ENCODE assay signal across 24 cellular contexts in the genomic region with DNA sequence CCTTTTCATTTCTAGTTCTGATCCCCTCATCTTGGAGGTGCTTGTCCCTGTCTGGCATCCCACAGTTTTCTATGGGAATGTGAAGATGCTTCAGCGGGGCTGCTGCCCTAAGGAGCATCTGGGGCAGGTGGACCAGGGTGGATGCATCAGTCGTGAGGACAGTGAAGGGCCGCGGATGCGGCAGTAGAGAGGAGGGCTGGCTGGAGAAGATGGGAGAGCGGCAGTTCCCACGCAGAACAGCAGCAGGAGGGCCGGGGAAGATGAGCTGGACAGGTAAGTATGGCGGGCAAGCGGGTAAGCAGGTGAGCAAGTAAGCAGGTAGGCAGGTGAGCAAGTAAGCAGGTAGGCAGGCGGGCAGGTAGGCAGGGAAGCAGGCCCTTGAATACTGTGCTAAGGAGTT. TPM values are rescaled to one million over a fixed set of nuclear protein-coding genes. Genes with fewer than 3 reads are reported as not detected.
DNase-seq lines count a peak whose midpoint lies in the region; ATAC-seq and TF ChIP-seq lines count a peak whose summit lies in the region.
"Had no signal": no experiment of that assay in that cellular context is flagged by ENCODE, and none has a peak within 500 bp of the region (broad histone marks: within the 10 kb centered on the region; RNA-seq: fewer than 3 reads in every experiment).

No MANE protein-coding gene starts in this region.

- no peaks in the 10 kb centered on the region for H3K27me3 ChIP-seq in breast epithelium
- no peaks in the 10 kb centered on the region for H3K27me3 ChIP-seq in trophoblast cell (ENCODE audit: insufficient read depth, low read length)
- no peaks in the 10 kb centered on the region for H3K27me3 ChIP-seq in aorta (ENCODE audit: control insufficient read depth in 1 of 2, insufficient read depth in 2 of 2, low read length in 1 of 2)
- H3K27me3 ChIP-seq: SJSA1 had no signal

- H4K20me1 ChIP-seq in OCI-LY7 (ENCODE audit: insufficient read depth, low read length), result no peaks in the 10 kb centered on the region

- H3K4me1 Mint-ChIP-seq in MCF 10A (ENCODE audit: insufficient read depth, unreplicated experiment) (peaks cover 45% of the 10 kb centered on the region), HFFc6 (ENCODE audit: low read depth) (peaks cover 40% of the 10 kb centered on the region)

- H3K27me3 Mint-ChIP-seq in MCF 10A (ENCODE audit: insufficient read depth, unreplicated experiment) (no peaks in the 10 kb centered on the region), HFFc6 (ENCODE audit: insufficient read depth) (no peaks in the 10 kb centered on the region; the same call in none of the 2 replicates)

- no TSS peak for BruUV-seq in MCF 10A (replicated peaks; lab: Mats Ljungman, UMichigan)
- no TSS peak for BruUV-seq in OCI-LY7 (replicated peaks; lab: Mats Ljungman, UMichigan)

- H3K9me3 Mint-ChIP-seq in MCF 10A (ENCODE audit: unreplicated experiment) (no peaks in the 10 kb centered on the region), HFFc6 (no peaks in the 10 kb centered on the region)
- H3K9me3 Mint-ChIP-seq: CD8-positive, alpha-beta T cell; GM23338 had no signal

- DNase-seq in MCF 10A (ENCODE audit: unreplicated experiment), result no peak
- no peak for DNase-seq in breast epithelium (ENCODE audit: low spot score in 2 of 2)
- DNase-seq in islet precursor cell, result peak; percentile 44
- no peak for DNase-seq in trophoblast cell
- DNase-seq in aorta, result peak in 1 of 2 donors; percentile 39
- no peak for DNase-seq in OCI-LY7 (ENCODE audit: low spot score)
- no peak for DNase-seq in KG1 (lab: John Stamatoyannopoulos, UW)
- DNase-seq in HFFc6, result no peak
- DNase-seq: C1 segment of cervical spinal cord; Calu3; CD8-positive, alpha-beta T cell; DMS153; NCI-H1092; NCI-H1436; NCI-H1930; NCI-H510A; NCI-H748 treated with DMSO at 0.1 percent for 48 hours had no signal

- WGBS in trophoblast cell (ENCODE audit: extremely low coverage, insufficient coverage, insufficient read length), result no CpG with 5 or more reads among the region's 11 CpGs
- WGBS in aorta, 2 donors, result 96% methylated on average over 11 of the region's 11 CpGs

- H3K27ac ChIP-seq in breast epithelium (peak overlapping the region in 1 of 2 donors; percentile 91), trophoblast cell (ENCODE audit: low read depth, low read length) (no peak overlapping the region), aorta (ENCODE audit: low read depth in 1 of 2, low read length in 2 of 2) (peak overlapping the region; percentile 1 to 22), OCI-LY7 (ENCODE audit: low read depth, low read length, poor library complexity, severe bottlenecking) (no peak overlapping the region)
- H3K27ac ChIP-seq: 22Rv1, HL-60, SJSA1 had no signal

- peak overlapping the region; percentile 23 for H3K14ac ChIP-seq in trophoblast cell (ENCODE audit: low read length)

- H3K36me3 Mint-ChIP-seq in MCF 10A (ENCODE audit: insufficient read depth, unreplicated experiment), result peaks cover 5% of the 10 kb centered on the region
- no peaks in the 10 kb centered on the region for H3K36me3 Mint-ChIP-seq in HFFc6 (ENCODE audit: low read depth)
- H3K36me3 Mint-ChIP-seq: CD8-positive, alpha-beta T cell had no signal

- intact Hi-C loops in MCF 10A (cut with micrococcal nuclease) (no loop called here), breast epithelium (cut with DNase I; ENCODE audit: low total_unique reads) (loop anchor here (5.0 kb wide), 1 partner anchor 965 kb away; no protein-coding TSS in a partner anchor), aorta (cut with DNase I) (no loop called here), OCI-LY7 (cut with micrococcal nuclease; ENCODE audit: unreplicated experiment) (no loop called here)

- H3K36me3 ChIP-seq in breast epithelium, result no peaks in the 10 kb centered on the region
- no peaks in the 10 kb centered on the region for H3K36me3 ChIP-seq in trophoblast cell (ENCODE audit: control insufficient read depth in 1 of 2, insufficient read depth in 2 of 2, low read length in 2 of 2)
- H3K36me3 ChIP-seq in aorta (ENCODE audit: control insufficient read depth in 1 of 2, insufficient read depth in 2 of 2, low read length in 1 of 2), result no peaks in the 10 kb centered on the region
- no peaks in the 10 kb centered on the region for H3K36me3 ChIP-seq in OCI-LY7 (ENCODE audit: insufficient read depth, low read length)
- H3K36me3 ChIP-seq: HAP-1, SJSA1 had no signal

- no peak overlapping the region for H3K23ac ChIP-seq in trophoblast cell (ENCODE audit: low read length)

- no peak for TF ChIP-seq CTCF in MCF 10A (IDR thresholded peaks at IDR 0.05; ENCODE audit: unreplicated experiment)
- TF ChIP-seq CTCF in breast epithelium (IDR thresholded peaks at IDR 0.05), result no peak
- no peak for TF ChIP-seq CTCF in OCI-LY7 (conservative IDR thresholded peaks at IDR 0.05; ENCODE audit: low read length)
- no peak for TF ChIP-seq CTCF in HFFc6 (IDR thresholded peaks at IDR 0.05)

- peak overlapping the region; percentile 23 for H2BK120ac ChIP-seq in trophoblast cell (ENCODE audit: insufficient read depth, low read length, poor library complexity)

- H3K4me3 Mint-ChIP-seq in MCF 10A (ENCODE audit: unreplicated experiment) (peak overlapping the region; percentile 35), HFFc6 (no peak overlapping the region)
- H3K4me3 Mint-ChIP-seq: CD8-positive, alpha-beta T cell; GM23338 had no signal

- no peak for TF ChIP-seq POLR2A in breast epithelium (IDR thresholded peaks at IDR 0.05)

- no peak overlapping the region for H2BK5ac ChIP-seq in trophoblast cell (ENCODE audit: low read depth, low read length, poor library complexity)

- no peak overlapping the region for H3K4me2 ChIP-seq in trophoblast cell (ENCODE audit: low read length)
- no peak overlapping the region for H3K4me2 ChIP-seq in OCI-LY7 (ENCODE audit: low read length)
- H3K4me2 ChIP-seq: GM23338 had no signal

- no peak overlapping the region for H3K4me3 ChIP-seq in breast epithelium
- H3K4me3 ChIP-seq in trophoblast cell (ENCODE audit: low read depth, low read length), result no peak overlapping the region
- H3K4me3 ChIP-seq in aorta (ENCODE audit: low read length in 2 of 2), result no peak overlapping the region
- H3K4me3 ChIP-seq in OCI-LY7 (ENCODE audit: low read depth, low read length, poor library complexity, severe bottlenecking), result no peak overlapping the region
- H3K4me3 ChIP-seq: GM23338, HAP-1, K562, SJSA1 had no signal

- H4K91ac ChIP-seq in trophoblast cell (ENCODE audit: low read depth, low read length), result peak overlapping the region; percentile 40

- no peak overlapping the region for H3K18ac ChIP-seq in trophoblast cell (ENCODE audit: low read length)

- peaks cover 46% of the 10 kb centered on the region for H3K79me1 ChIP-seq in trophoblast cell (ENCODE audit: low read length)

- ATAC-seq in aorta (ENCODE audit: low FRiP score), result no peak
- ATAC-seq: CD8-positive, alpha-beta T cell; GM23338; K562; Right ventricle myocardium inferior had no signal

- peak overlapping the region; percentile 83 for H2AK5ac ChIP-seq in trophoblast cell (ENCODE audit: low read length)

- H2AFZ ChIP-seq in trophoblast cell (ENCODE audit: insufficient read depth, low read length, poor library complexity) (no peak overlapping the region), OCI-LY7 (ENCODE audit: low read length) (no peak overlapping the region)

- H3K4me1 ChIP-seq in breast epithelium (peaks cover 6 to 10% of the 10 kb centered on the region in 2 donors), trophoblast cell (ENCODE audit: control insufficient read depth in 1 of 2, insufficient read depth in 2 of 2, low read length in 2 of 2) (peaks cover 22 to 30% of the 10 kb centered on the region in 2 experiments), aorta (ENCODE audit: control insufficient read depth in 1 of 2, insufficient read depth in 2 of 2, low read length in 2 of 2) (peaks cover 4 to 7% of the 10 kb centered on the region in 2 donors), OCI-LY7 (ENCODE audit: insufficient read depth, low read length, poor library complexity, severe bottlenecking) (no peaks in the 10 kb centered on the region)
- H3K4me1 ChIP-seq: HAP-1 had no signal

- POLR2A ChIA-PET in MCF 10A (lab: Yijun Ruan, JAX), result interaction anchor here (0.6 to 8.4 kb wide), 14 partner anchors 8 to 180 kb away, joined by 3 to 61 read pairs (median 7); a partner anchor contains a TSS
- POLR2A ChIA-PET in OCI-LY7 (lab: Charles Lee), result no interaction called here

- no peaks in the 10 kb centered on the region for H3K9me2 ChIP-seq in OCI-LY7 (ENCODE audit: insufficient read depth, low read length)

- H3K79me2 ChIP-seq in trophoblast cell (ENCODE audit: control insufficient read depth, insufficient read depth, low read length, poor library complexity) (peaks cover 2% of the 10 kb centered on the region), OCI-LY7 (ENCODE audit: insufficient read depth, low read depth, low read length) (no peaks in the 10 kb centered on the region)

- no peak overlapping the region for H3K9ac ChIP-seq in trophoblast cell (ENCODE audit: low read length)

- H3K27ac Mint-ChIP-seq in MCF 10A (ENCODE audit: low read depth, unreplicated experiment), result peak overlapping the region; percentile 86
- H3K27ac Mint-ChIP-seq in HFFc6, result no peak overlapping the region
- H3K27ac Mint-ChIP-seq: CD8-positive, alpha-beta T cell; GM23338 had no signal

- H3K9me3 ChIP-seq in breast epithelium, result no peaks in the 10 kb centered on the region
- H3K9me3 ChIP-seq in trophoblast cell (ENCODE audit: insufficient read depth, low read depth, low read length), result no peaks in the 10 kb centered on the region
- H3K9me3 ChIP-seq in aorta (ENCODE audit: control insufficient read depth, low read length), result no peaks in the 10 kb centered on the region
- no peaks in the 10 kb centered on the region for H3K9me3 ChIP-seq in OCI-LY7 (ENCODE audit: low read length)
- H3K9me3 ChIP-seq: HAP-1, SJSA1 had no signal

- H3K4ac ChIP-seq in trophoblast cell (ENCODE audit: low read depth, low read length), result no peak overlapping the region

- H4K12ac ChIP-seq in trophoblast cell (ENCODE audit: low read depth, low read length), result no peak overlapping the region

- CTCF ChIA-PET in MCF 10A (lab: Yijun Ruan, JAX) (interaction anchor here (0.5 to 15.6 kb wide), 8 partner anchors 12 to 184 kb away, joined by 3 to 264 read pairs (median 4); no protein-coding TSS in a partner anchor), OCI-LY7 (lab: Charles Lee; ENCODE audit: unreplicated experiment) (no interaction called here)

- H4K8ac ChIP-seq in trophoblast cell (ENCODE audit: low read depth, low read length), result no peak overlapping the region

- peak overlapping the region; percentile 93 for H2BK12ac ChIP-seq in trophoblast cell (ENCODE audit: low read length)

RNA-seq across cellular contexts. Expression of a gene that starts 48.9 kb away (rescaled TPM):
- total RNA-seq in MCF 10A (2022), result 16.3 and 20.7 TPM in 2 replicates
- total RNA-seq in breast epithelium, result 10 to 100 TPM; 37.9 to 61.8 (median 42.9) TPM
- polyA plus RNA-seq in trophoblast cell (2013), result 3.3 and 3.7 TPM in 2 replicates
- 10 to 100 TPM; 23.2 to 25.0 TPM for total RNA-seq in aorta
- polyA plus RNA-seq in aorta, result 10 to 100 TPM; 19.2 to 35.1 TPM
- total RNA-seq in OCI-LY7 (2014; rRNA removed; shearing (Covaris generic)), result 23.2 and 25.6 TPM in 2 replicates
- 90.4 and 108 TPM in 2 replicates for total RNA-seq in OCI-LY7 (2022)
- 10 to 100 TPM in 1 of 6 experiments, 1 to 10 TPM in 5; 7.8 to 10.1 (median 9.1) TPM for total RNA-seq in HFFc6 (2021; fragmentation: NEBNext Ultra II Directional; extraction: Animal tissue kit (Norgen Biotek cat#: 25700))

Comparison
In these comparisons a context has a peak if more than half of its experiments do, and no peak if none do; other contexts are left out.
1. H3K27ac ChIP-seq: peak in aorta (2 of 2); none in trophoblast cell (single experiment) and OCI-LY7 (single experiment).